8 cellular contexts compared by ENCODE assay signal in genomic region chr14:69079188-69079742, GRCh38.
DNase-seq lines count a peak whose midpoint lies in the region; ATAC-seq and TF ChIP-seq lines count a peak whose summit lies in the region.

No MANE protein-coding gene starts in this region.

- H3K27ac ChIP-seq in HL-60 (replicated peaks) (peak overlapping the region; percentile 21; the same call in 1 of the 2 replicates), body of pancreas (peak overlapping the region; percentile 25 to 76 (median 56)), stomach (peak overlapping the region; percentile 56 to 82 (median 74))

- ATAC-seq in body of pancreas: peak; percentile 91

- no peaks in the 10 kb centered on the region for H3K36me3 ChIP-seq in body of pancreas (replicated peaks in 1 of 2; ENCODE audit: insufficient read depth in 1 of 2, low read depth in 2 of 2)
- peaks cover 8 to 45% (median 38%) of the 10 kb centered on the region in 4 donors for H3K36me3 ChIP-seq in stomach
- no peaks in the 10 kb centered on the region for H3K36me3 ChIP-seq in BE2C

- WGBS in body of pancreas, 2 donors: 75 to 80% methylated on average over 4 of the region's 4 CpGs
- WGBS in stomach, 5 donors: 57 to 64% (median 58%) methylated on average over 4 of the region's 4 CpGs

- H3K4me1 ChIP-seq in body of pancreas (peaks cover 27% of the 10 kb centered on the region), stomach (peaks cover 16 to 46% (median 27%) of the 10 kb centered on the region in 4 donors), BE2C (peaks cover 4% of the 10 kb centered on the region)

- no peak for TF ChIP-seq POLR2A in body of pancreas (IDR thresholded peaks at IDR 0.05)
- TF ChIP-seq POLR2A in stomach (IDR thresholded peaks at IDR 0.05): no peak

- TF ChIP-seq EP300 in stomach (IDR thresholded peaks at IDR 0.05): no peak

- DNase-seq in HL-60 (ENCODE audit: low read depth in 1 of 2, low spot score in 1 of 2): no peak
- peak in 2 of 4 donors; percentile 29 for DNase-seq in body of pancreas
- peak; percentile 86 for DNase-seq in iris pigment epithelial cell (ENCODE audit: low read depth)
- no peak for DNase-seq in stomach
- DNase-seq in anterior cingulate cortex (lab: John Stamatoyannopoulos, UW): no peak
- no peak for DNase-seq in BE2C
- DNase-seq in central memory CD4-positive, alpha-beta T cell: no peak
- DNase-seq in globus pallidus (ENCODE audit: low spot score): no peak

- TF ChIP-seq CTCF in HL-60 (IDR thresholded peaks at IDR 0.05; ENCODE audit: insufficient read depth, low read length): no peak
- TF ChIP-seq CTCF in body of pancreas (IDR thresholded peaks at IDR 0.05): no peak
- no peak for TF ChIP-seq CTCF in stomach (IDR thresholded peaks at IDR 0.05)
- no peak for TF ChIP-seq CTCF in BE2C (IDR thresholded peaks at IDR 0.05; ENCODE audit: low read depth, low read length)

- intact Hi-C loops in body of pancreas (cut with DNase I) (no loop called here), stomach (cut with DNase I; ENCODE audit: low total_unique reads) (no loop called here)

- no peaks in the 10 kb centered on the region for H3K27me3 ChIP-seq in HL-60 (ENCODE audit: insufficient read depth, poor library complexity, severe bottlenecking)
- no peaks in the 10 kb centered on the region for H3K27me3 ChIP-seq in body of pancreas
- no peaks in the 10 kb centered on the region for H3K27me3 ChIP-seq in stomach
- H3K27me3 ChIP-seq in BE2C: no peaks in the 10 kb centered on the region

- H3K9me3 ChIP-seq in body of pancreas (no peaks in the 10 kb centered on the region), stomach (no peaks in the 10 kb centered on the region), BE2C (no peaks in the 10 kb centered on the region)

- H3K4me3 ChIP-seq in HL-60 (replicated peaks; ENCODE audit: insufficient read depth, low read length): no peak overlapping the region
- no peak overlapping the region for H3K4me3 ChIP-seq in body of pancreas
- no peak overlapping the region for H3K4me3 ChIP-seq in stomach
- H3K4me3 ChIP-seq in BE2C (ENCODE audit: low read depth, low read length): no peak overlapping the region

Comparison
In these comparisons a context has a peak if more than half of its experiments do, and no peak if none do; other contexts are left out.
1. H3K27ac ChIP-seq: peak in every context shown above with its lines; median percentile 74 in stomach; 56 in body of pancreas; 21 in HL-60.